Comparison of ENCODE assay signal across 24 cellular contexts in genomic region chr5:165066751-165067150, GRCh38.
"Had no signal": no experiment of that assay in that cellular context is flagged by ENCODE, and none has a peak within 500 bp of the region (broad histone marks: within the 10 kb centered on the region; RNA-seq: fewer than 3 reads in every experiment).

No MANE protein-coding gene starts in this region.

- DNase-seq: stimulated activated CD4-positive, alpha-beta T cell treated with anti-CD3 and anti-CD28 coated beads, Interleukin-2, amount 100 ng/mL, for 48 hours; stimulated activated CD4-positive, alpha-beta T cell treated with anti-CD3 and anti-CD28 coated beads, Interleukin-4, amount 100 ng/mL, for 1 hour; stimulated activated CD4-positive, alpha-beta T cell treated with anti-CD3 and anti-CD28 coated beads, Interleukin-4, amount 100 ng/mL, for 24 hours; stimulated activated CD4-positive, alpha-beta T cell treated with anti-CD3 and anti-CD28 coated beads, Interleukin-4, amount 100 ng/mL, for 4 hours; stimulated activated CD8-positive, alpha-beta memory T cell treated with anti-CD3 and anti-CD28 coated beads, Interleukin-4, amount 100 ng/mL, for 48 hours; stimulated activated naive B cell treated with anti-CD40 and anti-IgM and Interleukin-4, amounts not matched to agents 10 μg/mL and 1 μg/mL and 100 μg/mL, for 72 hours; stimulated activated naive CD4-positive, alpha-beta T cell; stimulated activated naive CD4-positive, alpha-beta T cell treated with Interleukin-2 at 50 U/mL for 16 hours; stimulated activated naive CD8-positive, alpha-beta T cell treated with anti-CD3 and anti-CD28 coated beads, Interleukin-15, amount 100 ng/mL, for 72 hours; stimulated activated naive CD8-positive, alpha-beta T cell treated with anti-CD3 and anti-CD28 coated beads, Interleukin-15, Interleukin-2, amounts not matched to agents 100 U/mL and 50 U/mL, for 24 hours; stomach; substantia nigra; testis; thyroid gland; tibial artery; transverse colon; trophoblast cell; upper lobe of left lung; upper lobe of right lung; uterus had no signal

- H3K27me3 ChIP-seq: stomach, suprapubic skin, testis, thyroid gland, tibial artery, tibial nerve, transverse colon, upper lobe of left lung, upper lobe of right lung, uterus, vagina had no signal

- H3K4me3 ChIP-seq: stomach, suprapubic skin, testis, thoracic aorta, thyroid gland, tibial artery, tibial nerve, transverse colon, upper lobe of left lung, upper lobe of right lung, uterus, vagina had no signal

- H3K36me3 ChIP-seq: stomach, suprapubic skin, thoracic aorta, thyroid gland, tibial artery, tibial nerve, transverse colon, upper lobe of left lung, upper lobe of right lung, uterus, vagina had no signal

- H3K4me1 ChIP-seq: stomach, suprapubic skin, testis, thyroid gland, tibial artery, tibial nerve, transverse colon, upper lobe of left lung, upper lobe of right lung, uterus, vagina had no signal

- H3K9me3 ChIP-seq: stomach, suprapubic skin, testis, thoracic aorta, thyroid gland, tibial artery, transverse colon, upper lobe of left lung, upper lobe of right lung, uterus, vagina had no signal

- H3K27ac ChIP-seq: stomach, suprapubic skin, testis, thoracic aorta, thyroid gland, tibial artery, tibial nerve, transverse colon, upper lobe of left lung, upper lobe of right lung, uterus, vagina had no signal
